ENCODE assay signal across 13 cellular contexts in genomic region chr2:120224735-120225548, GRCh38. TPM values are rescaled to one million over a fixed set of nuclear protein-coding genes. Genes with fewer than 3 reads are reported as not detected.
DNase-seq lines count a peak whose midpoint lies in the region; ATAC-seq and TF ChIP-seq lines count a peak whose summit lies in the region.
"Had no signal": no experiment of that assay in that cellular context is flagged by ENCODE, and none has a peak within 500 bp of the region (broad histone marks: within the 10 kb centered on the region; RNA-seq: fewer than 3 reads in every experiment).

No MANE protein-coding gene starts in this region.

- H3K27me3 Mint-ChIP-seq in activated CD4-positive, alpha-beta T cell treated with anti-CD3 and anti-CD28 coated beads for 36 hours = no peaks in the 10 kb centered on the region
- H3K27me3 Mint-ChIP-seq in activated T-helper 17 cell treated with anti-CD3 and anti-CD28 coated beads, Interleukin-2, amount 50 U/mL, for 72 hours = no peaks in the 10 kb centered on the region

- peaks cover 19% of the 10 kb centered on the region for H3K79me2 ChIP-seq in osteoblast (ENCODE audit: insufficient read depth, low read length)

- no peak overlapping the region for H3K27ac Mint-ChIP-seq in activated CD4-positive, alpha-beta T cell treated with anti-CD3 and anti-CD28 coated beads for 36 hours
- H3K27ac Mint-ChIP-seq in activated T-helper 17 cell treated with anti-CD3 and anti-CD28 coated beads, Interleukin-2, amount 50 U/mL, for 72 hours = peak overlapping the region; percentile 84

- CTCF ChIA-PET in activated CD4-positive, alpha-beta T cell treated with anti-CD3 and anti-CD28 coated beads for 36 hours (lab: Charles Lee) = interaction anchor here (0.5 kb wide), 1 partner anchor 451 kb away, joined by 3 read pairs; no protein-coding TSS in a partner anchor

- H3K36me3 Mint-ChIP-seq in activated CD4-positive, alpha-beta T cell treated with anti-CD3 and anti-CD28 coated beads for 36 hours (ENCODE audit: low read depth) = peaks cover 34% of the 10 kb centered on the region
- H3K36me3 Mint-ChIP-seq in activated T-helper 17 cell treated with anti-CD3 and anti-CD28 coated beads, Interleukin-2, amount 50 U/mL, for 72 hours (ENCODE audit: low read depth) = peaks cover 41% of the 10 kb centered on the region

- no peak for TF ChIP-seq CTCF in osteoblast (IDR thresholded peaks at IDR 0.05; ENCODE audit: extremely low read depth, low read depth, low read length)

- no peak overlapping the region for H3K27ac ChIP-seq in osteoblast (ENCODE audit: low read depth, low read length)

- peaks cover 63% of the 10 kb centered on the region for H3K4me1 Mint-ChIP-seq in activated CD4-positive, alpha-beta T cell treated with anti-CD3 and anti-CD28 coated beads for 36 hours
- peaks cover 37% of the 10 kb centered on the region for H3K4me1 Mint-ChIP-seq in activated T-helper 17 cell treated with anti-CD3 and anti-CD28 coated beads, Interleukin-2, amount 50 U/mL, for 72 hours

- no peaks in the 10 kb centered on the region for H3K36me3 ChIP-seq in osteoblast (ENCODE audit: insufficient read depth, low read length)
- H3K36me3 ChIP-seq: thyroid gland had no signal

- H3K4me2 ChIP-seq in osteoblast (ENCODE audit: insufficient read depth, low read length) = no peak overlapping the region

- DNase-seq in activated CD4-positive, alpha-beta T cell treated with anti-CD3 and anti-CD28 coated beads for 36 hours = no peak
- DNase-seq in activated CD4-positive, alpha-beta T cell treated with anti-CD3 and anti-CD28 coated beads for 1 hour = no peak
- DNase-seq in NCI-H2029 (lab: John Stamatoyannopoulos, UW) (peak; percentile 86), osteoblast (ENCODE audit: insufficient read length, low spot score, missing footprints) (peak; percentile 27), germinal center (ENCODE audit: low spot score) (no peak)
- DNase-seq: ACHN; activated CD8-positive, alpha-beta memory T cell treated with anti-CD3 and anti-CD28 coated beads for 24 hours; NCI-H1105; stimulated activated CD4-positive, alpha-beta T cell treated with anti-CD3 and anti-CD28 coated beads, Interleukin-4, amount 100 ng/mL, for 4 hours had no signal

- intact Hi-C loops in activated CD4-positive, alpha-beta T cell treated with anti-CD3 and anti-CD28 coated beads for 36 hours (cut with DNase I, micrococcal nuclease) = no loop called here

- H4K20me1 ChIP-seq in osteoblast (ENCODE audit: insufficient read depth, low read length) = peaks cover 2% of the 10 kb centered on the region

- no peak overlapping the region for H3K4me3 ChIP-seq in osteoblast (ENCODE audit: insufficient read depth, low read length)
- H3K4me3 ChIP-seq: thyroid gland had no signal

- peak overlapping the region; percentile 9 for H3K4me3 Mint-ChIP-seq in activated CD4-positive, alpha-beta T cell treated with anti-CD3 and anti-CD28 coated beads for 36 hours
- H3K4me3 Mint-ChIP-seq in activated T-helper 17 cell treated with anti-CD3 and anti-CD28 coated beads, Interleukin-2, amount 50 U/mL, for 72 hours = peak overlapping the region; percentile 83

- POLR2A ChIA-PET in activated CD4-positive, alpha-beta T cell treated with anti-CD3 and anti-CD28 coated beads for 36 hours (lab: Charles Lee) = interaction anchor here (0.7 kb wide), 1 partner anchor 469 kb away, joined by 5 read pairs; no protein-coding TSS in a partner anchor

- H3K9me3 ChIP-seq in osteoblast (ENCODE audit: low read depth, low read length) = no peaks in the 10 kb centered on the region
- H3K9me3 ChIP-seq: thyroid gland had no signal

- peaks cover 11% of the 10 kb centered on the region for H3K9me3 Mint-ChIP-seq in activated CD4-positive, alpha-beta T cell treated with anti-CD3 and anti-CD28 coated beads for 36 hours (ENCODE audit: low read depth)
- H3K9me3 Mint-ChIP-seq in activated T-helper 17 cell treated with anti-CD3 and anti-CD28 coated beads, Interleukin-2, amount 50 U/mL, for 72 hours = peaks cover 3% of the 10 kb centered on the region

- H2AFZ ChIP-seq in osteoblast (ENCODE audit: low read length) = no peak overlapping the region

- ATAC-seq in activated CD4-positive, alpha-beta T cell treated with anti-CD3 and anti-CD28 coated beads for 36 hours = no peak
- ATAC-seq in activated T-helper 17 cell treated with anti-CD3 and anti-CD28 coated beads, Interleukin-2, amount 50 U/mL, for 72 hours (replicated peaks) = no peak
- ATAC-seq in GM18868 (IDR thresholded peaks at IDR 0.05; ENCODE audit: unreplicated experiment) (no peak), GM19328 (IDR thresholded peaks at IDR 0.05; ENCODE audit: unreplicated experiment) (no peak)

- no peaks in the 10 kb centered on the region for H3K27me3 ChIP-seq in osteoblast (ENCODE audit: insufficient read depth, low read length)
- H3K27me3 ChIP-seq: thyroid gland had no signal

- peaks cover 22% of the 10 kb centered on the region for H3K4me1 ChIP-seq in osteoblast (ENCODE audit: insufficient read depth, low read length)

RNA-seq across cellular contexts. Expression of gene TMEM185B, which starts 1.7 kb away (rescaled TPM):
- total RNA-seq in activated CD4-positive, alpha-beta T cell treated with anti-CD3 and anti-CD28 coated beads for 36 hours = 10 to 100 TPM; 15.9 to 17.3 TPM
- total RNA-seq in activated T-helper 17 cell treated with anti-CD3 and anti-CD28 coated beads, Interleukin-2, amount 50 U/mL, for 72 hours = 10 to 100 TPM; 28.0 to 31.2 TPM
- 42.1 and 46.7 TPM in 2 replicates for total RNA-seq in osteoblast

RNA-seq across cellular contexts. Expression of gene RALB, which starts 27.7 kb away (rescaled TPM):
- 10 to 100 TPM; 34.0 to 34.3 TPM for total RNA-seq in activated CD4-positive, alpha-beta T cell treated with anti-CD3 and anti-CD28 coated beads for 36 hours
- 10 to 100 TPM; 77.4 to 91.9 TPM for total RNA-seq in activated T-helper 17 cell treated with anti-CD3 and anti-CD28 coated beads, Interleukin-2, amount 50 U/mL, for 72 hours
- total RNA-seq in osteoblast = 48.5 and 48.6 TPM in 2 replicates

Comparison
In these comparisons a context has a peak if more than half of its experiments do, and no peak if none do; other contexts are left out.
1. DNase-seq: peak in NCI-H2029 (single experiment) and osteoblast (single experiment); none in activated CD4-positive, alpha-beta T cell treated with anti-CD3 and anti-CD28 coated beads for 36 hours (single experiment), activated CD4-positive, alpha-beta T cell treated with anti-CD3 and anti-CD28 coated beads for 1 hour (single experiment) and germinal center (single experiment).